ENCODE assay signal across 8 cellular contexts in the genomic region with DNA sequence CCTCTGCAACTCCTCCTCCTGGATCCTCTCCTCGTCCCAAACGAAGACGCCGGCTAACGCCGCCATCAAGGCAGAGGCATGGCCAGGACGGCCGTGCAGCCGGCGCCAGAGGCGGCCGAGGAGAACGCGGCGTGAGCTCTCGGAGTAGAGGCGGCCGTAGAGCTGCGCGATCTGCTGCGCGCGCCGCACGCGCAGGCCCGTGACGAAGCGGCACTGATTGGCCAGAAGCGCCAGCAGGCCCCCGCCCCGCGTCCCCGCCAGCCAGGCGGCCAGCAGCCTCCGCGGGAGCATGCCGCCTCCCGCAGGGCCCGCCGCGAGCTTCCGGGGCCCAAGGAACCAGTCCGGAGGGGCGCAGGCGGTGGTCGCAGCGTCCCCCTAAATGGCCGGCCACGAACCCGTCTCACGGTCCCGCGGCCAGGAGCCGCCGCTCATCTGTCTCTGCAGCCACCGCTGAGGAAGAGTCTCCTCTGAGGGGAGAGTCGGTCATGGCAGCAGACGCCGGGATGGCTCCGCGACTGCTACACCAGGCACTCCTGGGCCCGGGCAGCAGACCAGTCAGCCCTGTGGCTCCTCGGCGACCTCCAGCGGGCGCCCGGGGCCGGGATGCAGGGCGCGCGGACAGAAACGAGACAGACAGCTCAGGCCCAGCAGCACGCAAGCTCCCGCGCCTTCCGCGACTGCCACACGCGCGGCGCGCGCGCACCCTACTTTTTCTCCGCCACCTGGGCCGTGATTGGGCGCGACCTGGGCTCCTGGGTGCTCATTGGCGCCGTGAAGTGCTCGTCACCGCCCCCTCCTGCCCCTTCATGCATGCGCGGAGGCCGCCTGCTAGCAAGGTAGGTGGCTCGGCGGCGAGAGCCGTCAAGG. TPM values are rescaled to one million over a fixed set of nuclear protein-coding genes. Genes with fewer than 3 reads are reported as not detected.
DNase-seq lines count a peak whose midpoint lies in the region; ATAC-seq and TF ChIP-seq lines count a peak whose summit lies in the region.

A gene with protein sequence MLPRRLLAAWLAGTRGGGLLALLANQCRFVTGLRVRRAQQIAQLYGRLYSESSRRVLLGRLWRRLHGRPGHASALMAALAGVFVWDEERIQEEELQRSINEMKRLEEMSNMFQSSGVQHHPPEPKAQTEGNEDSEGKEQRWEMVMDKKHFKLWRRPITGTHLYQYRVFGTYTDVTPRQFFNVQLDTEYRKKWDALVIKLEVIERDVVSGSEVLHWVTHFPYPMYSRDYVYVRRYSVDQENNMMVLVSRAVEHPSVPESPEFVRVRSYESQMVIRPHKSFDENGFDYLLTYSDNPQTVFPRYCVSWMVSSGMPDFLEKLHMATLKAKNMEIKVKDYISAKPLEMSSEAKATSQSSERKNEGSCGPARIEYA (minus strand): TSS at position 684 of the 867 bp plus-strand sequence. CDS start 393 bp downstream, at position 291.

- H3K36me3 Mint-ChIP-seq in Caco-2 (ENCODE audit: insufficient read depth, unreplicated experiment) = peaks cover 39% of the 10 kb centered on the region
- peaks cover 13% of the 10 kb centered on the region for H3K36me3 Mint-ChIP-seq in activated CD8-positive, alpha-beta memory T cell treated with anti-CD3 and anti-CD28 coated beads, Interleukin-2, amount 10 ng/mL, durations not matched to agents 7 days and 5 days

- peaks cover 31% of the 10 kb centered on the region for H3K4me1 ChIP-seq in Caco-2
- H3K4me1 ChIP-seq in NT2/D1 (ENCODE audit: insufficient read depth, insufficient read length) = peaks cover 6% of the 10 kb centered on the region
- H3K4me1 ChIP-seq in endocrine pancreas (ENCODE audit: control insufficient read depth, insufficient read depth, low read length) = peaks cover 18% of the 10 kb centered on the region
- peaks cover 2% of the 10 kb centered on the region for H3K4me1 ChIP-seq in mesendoderm (ENCODE audit: control insufficient read depth, low read depth, low read length)

- H4K8ac ChIP-seq in mesendoderm (ENCODE audit: low read depth, low read length) = no peak within 1 kb of the TSS

- H3K4me1 Mint-ChIP-seq in Caco-2 (ENCODE audit: low read depth, unreplicated experiment) = peaks cover 28% of the 10 kb centered on the region
- peaks cover 49% of the 10 kb centered on the region for H3K4me1 Mint-ChIP-seq in activated CD8-positive, alpha-beta memory T cell treated with anti-CD3 and anti-CD28 coated beads, Interleukin-2, amount 10 ng/mL, durations not matched to agents 7 days and 5 days

- H3K4me3 ChIP-seq in Caco-2 (ENCODE audit: low read depth, low read length) = peak within 1 kb of the TSS; percentile 68
- H3K4me3 ChIP-seq in NT2/D1 (ENCODE audit: insufficient read length, low read depth) = peak within 1 kb of the TSS; percentile 96
- H3K4me3 ChIP-seq in endocrine pancreas (ENCODE audit: control insufficient read depth, insufficient read depth, low read length) = peak within 1 kb of the TSS; percentile 96
- peak within 1 kb of the TSS; percentile 88 for H3K4me3 ChIP-seq in mesendoderm (ENCODE audit: low read length)

- H3K4me3 Mint-ChIP-seq in Caco-2 (ENCODE audit: unreplicated experiment) = peak within 1 kb of the TSS; percentile 96
- peak within 1 kb of the TSS; percentile 88 for H3K4me3 Mint-ChIP-seq in activated CD8-positive, alpha-beta memory T cell treated with anti-CD3 and anti-CD28 coated beads, Interleukin-2, amount 10 ng/mL, durations not matched to agents 7 days and 5 days

- H4K5ac ChIP-seq in mesendoderm (ENCODE audit: low read length) = peak within 1 kb of the TSS; percentile 78

- H3K56ac ChIP-seq in mesendoderm (ENCODE audit: low read length) = peak within 1 kb of the TSS; percentile 98

- peak; percentile 11 to 26 for TF ChIP-seq CTCF in Caco-2 (IDR thresholded peaks at IDR 0.05; ENCODE audit: insufficient read depth in 1 of 2, low read depth in 1 of 2, low read length in 1 of 2, severe bottlenecking in 1 of 2, unreplicated experiment in 1 of 2)

- ATAC-seq in GM21367 (IDR thresholded peaks at IDR 0.05; ENCODE audit: unreplicated experiment) = peak; percentile 76
- ATAC-seq in activated CD8-positive, alpha-beta memory T cell treated with anti-CD3 and anti-CD28 coated beads, Interleukin-2, amount 10 ng/mL, durations not matched to agents 7 days and 5 days = peak; percentile 92

- H3K36me3 ChIP-seq in Caco-2 (ENCODE audit: control insufficient read depth, insufficient read depth, low read length) = peaks cover 2% of the 10 kb centered on the region; the same call in 1 of the 2 replicates
- peaks cover 15% of the 10 kb centered on the region for H3K36me3 ChIP-seq in NT2/D1 (ENCODE audit: insufficient read depth, insufficient read length, low read length)
- H3K36me3 ChIP-seq in endocrine pancreas (ENCODE audit: control insufficient read depth, insufficient read depth, low read length) = no peaks in the 10 kb centered on the region
- H3K36me3 ChIP-seq in mesendoderm (ENCODE audit: control insufficient read depth, insufficient read depth, low read length) = no peaks in the 10 kb centered on the region

- H2AK5ac ChIP-seq in mesendoderm (ENCODE audit: low read length) = peak within 1 kb of the TSS; percentile 46

- H2BK5ac ChIP-seq in mesendoderm (ENCODE audit: low read length) = peak within 1 kb of the TSS; percentile 80

- peak within 1 kb of the TSS; percentile 95 for H3K27ac ChIP-seq in mesendoderm (ENCODE audit: low read depth, low read length)

- POLR2A ChIA-PET in Caco-2 (lab: Charles Lee) = interaction anchor here (0.5 to 2.4 kb wide), 16 partner anchors 9 to 1383 kb away, joined by 3 to 12 read pairs (median 3); no protein-coding TSS in a partner anchor

- CTCF ChIA-PET in Caco-2 (lab: Charles Lee) = interaction anchor here (0.6 to 2.7 kb wide), 11 partner anchors 21 to 346 kb away, joined by 3 to 21 read pairs (median 3); partner anchors contain the start of genes ASTL, DUSP2 and NCAPH
- CTCF ChIA-PET in activated CD8-positive, alpha-beta memory T cell treated with anti-CD3 and anti-CD28 coated beads, Interleukin-2, amount 10 ng/mL, durations not matched to agents 7 days and 5 days (lab: Charles Lee) = interaction anchor here (1.0 to 3.2 kb wide), 14 partner anchors 12 to 215 kb away, joined by 3 to 19 read pairs (median 5); partner anchors contain the start of gene ASTL

- peak within 1 kb of the TSS; percentile 84 for H3K18ac ChIP-seq in mesendoderm (ENCODE audit: low read length)

- no TSS peak for BruUV-seq in Caco-2 (replicated peaks; lab: Mats Ljungman, UMichigan)

- H3K9ac ChIP-seq in NT2/D1 (ENCODE audit: insufficient read length, low read depth) = peak within 1 kb of the TSS; percentile 100
- peak within 1 kb of the TSS; percentile 97 for H3K9ac ChIP-seq in endocrine pancreas (ENCODE audit: control insufficient read depth, insufficient read depth, low read length)
- H3K9ac ChIP-seq in mesendoderm (ENCODE audit: low read length) = peak within 1 kb of the TSS; percentile 92

- H3K4me2 ChIP-seq in mesendoderm (ENCODE audit: low read length) = peak within 1 kb of the TSS; percentile 47

- no peak within 1 kb of the TSS for H2BK120ac ChIP-seq in mesendoderm (ENCODE audit: low read depth, low read length)

- H3K9me3 Mint-ChIP-seq in Caco-2 (ENCODE audit: unreplicated experiment) = no peaks in the 10 kb centered on the region
- H3K9me3 Mint-ChIP-seq in activated CD8-positive, alpha-beta memory T cell treated with anti-CD3 and anti-CD28 coated beads, Interleukin-2, amount 10 ng/mL, durations not matched to agents 7 days and 5 days (ENCODE audit: low read depth) = no peaks in the 10 kb centered on the region

- H3K79me1 ChIP-seq in mesendoderm (ENCODE audit: low read length) = peaks cover 5% of the 10 kb centered on the region

- no peaks in the 10 kb centered on the region for H3K27me3 ChIP-seq in Caco-2 (replicated peaks; ENCODE audit: control insufficient read depth, insufficient read depth, low read length)
- no peaks in the 10 kb centered on the region for H3K27me3 ChIP-seq in NT2/D1 (ENCODE audit: insufficient read depth, insufficient read length)
- H3K27me3 ChIP-seq in endocrine pancreas (ENCODE audit: control insufficient read depth, insufficient read depth, low read length) = no peaks in the 10 kb centered on the region
- no peaks in the 10 kb centered on the region for H3K27me3 ChIP-seq in mesendoderm (ENCODE audit: insufficient read depth, low read length, poor library complexity)

- peak within 1 kb of the TSS; percentile 27 for H3K4ac ChIP-seq in mesendoderm (ENCODE audit: low read depth, low read length)

- H3K9me3 ChIP-seq in Caco-2 = no peaks in the 10 kb centered on the region
- no peaks in the 10 kb centered on the region for H3K9me3 ChIP-seq in NT2/D1 (ENCODE audit: insufficient read depth, low read length)
- no peaks in the 10 kb centered on the region for H3K9me3 ChIP-seq in endocrine pancreas (ENCODE audit: control insufficient read depth, low read length)

- DNase-seq in Caco-2 = peak; percentile 99 to 100
- DNase-seq in HUDEP-2 (lab: John Stamatoyannopoulos, UW; ENCODE audit: unreplicated experiment in 76 of 76) = peak; percentile 77 to 98 (median 96)
- peak; percentile 99 for DNase-seq in NT2/D1 (ENCODE audit: low read depth, low spot score)
- peak; percentile 98 for DNase-seq in activated CD8-positive, alpha-beta memory T cell treated with anti-CD3 and anti-CD28 coated beads, Interleukin-2, amount 10 ng/mL, durations not matched to agents 7 days and 5 days
- peak; percentile 99 for DNase-seq in mesendoderm
- peak; percentile 93 for DNase-seq in stimulated activated CD8-positive, alpha-beta memory T cell treated with anti-CD3 and anti-CD28 coated beads, Interleukin-15, amount 100 ng/mL, for 1 hour (ENCODE audit: low read depth)

- peak within 1 kb of the TSS; percentile 80 for H3K27ac Mint-ChIP-seq in Caco-2 (ENCODE audit: unreplicated experiment)
- H3K27ac Mint-ChIP-seq in activated CD8-positive, alpha-beta memory T cell treated with anti-CD3 and anti-CD28 coated beads, Interleukin-2, amount 10 ng/mL, durations not matched to agents 7 days and 5 days = peak within 1 kb of the TSS; percentile 88

- H2BK15ac ChIP-seq in mesendoderm (replicated peaks; ENCODE audit: low read depth) = no peak within 1 kb of the TSS

- WGBS in mesendoderm (ENCODE audit: extremely low coverage, insufficient coverage, low lambda C conversion rate) = no CpG with 5 or more reads among the region's 100 CpGs

- intact Hi-C loops in Caco-2 (cut with micrococcal nuclease; ENCODE audit: unreplicated experiment) = loop anchor here (1.0 to 2.0 kb wide), 4 partner anchors 21 to 70 kb away; partner anchors contain the start of genes ASTL, DUSP2 and TMEM127

- H3K79me2 ChIP-seq in mesendoderm (ENCODE audit: control insufficient read depth, insufficient read depth, low read length) = peaks cover 43% of the 10 kb centered on the region

- no peaks in the 10 kb centered on the region for H3K27me3 Mint-ChIP-seq in Caco-2 (ENCODE audit: insufficient read depth, unreplicated experiment)
- H3K27me3 Mint-ChIP-seq in activated CD8-positive, alpha-beta memory T cell treated with anti-CD3 and anti-CD28 coated beads, Interleukin-2, amount 10 ng/mL, durations not matched to agents 7 days and 5 days = no peaks in the 10 kb centered on the region

- no peak within 1 kb of the TSS for H3K23ac ChIP-seq in mesendoderm (ENCODE audit: low read length)

RNA-seq across cellular contexts. Expression of the gene that starts here (rescaled TPM):
- total RNA-seq in Caco-2 (2022) = 214 and 224 TPM in 2 replicates
- total RNA-seq in activated CD8-positive, alpha-beta memory T cell treated with anti-CD3 and anti-CD28 coated beads, Interleukin-2, amount 10 ng/mL, durations not matched to agents 7 days and 5 days = 100 to 1,000 TPM; 131 to 180 TPM
- polyA plus RNA-seq in mesendoderm (2013, experiment 1 of 2) = 93.9 TPM
- polyA plus RNA-seq in mesendoderm (2013, experiment 2 of 2) = 92.1 TPM

Comparison
In these comparisons a context has a peak if more than half of its experiments do, and no peak if none do; other contexts are left out.
1. Peak in every context shown above with its lines: DNase-seq, ATAC-seq, H3K4me3 ChIP-seq and H3K27ac ChIP-seq.